Comparison of ENCODE assay signal across 1 cellular context in genomic region chr6:73520688-73521350, GRCh38.
TF ChIP-seq lines count a peak whose summit lies in the region.

TSS of gene EEF1A1 (minus strand) at chr6:73521032. CDS start at chr6:73520026, 1,006 bp downstream.

TF ChIP-seq in K562, 482 proteins besides CTCF, POLR2A, EP300 and RAD21 (continued from another document and continues in another):
- 0 out of 2 replicates have a peak, but pooled peaks have one; percentile 55 for TF ChIP-seq FOXP4 (CRISPR knock-in tag; IDR thresholded peaks at IDR 0.05; ENCODE audit: borderline replicate concordance)
- peak; percentile 77 for TF ChIP-seq PKNOX1 (IDR thresholded peaks at IDR 0.05)
- peak; percentile 100 for TF ChIP-seq SUPT5H (IDR thresholded peaks at IDR 0.05)
- peak; percentile 82 for TF ChIP-seq ELF4 (CRISPR knock-in tag; IDR thresholded peaks at IDR 0.05)
- TF ChIP-seq ILK (tag; IDR thresholded peaks at IDR 0.05; ENCODE audit: borderline replicate concordance, low read depth) = no peak
- peak; percentile 92 for TF ChIP-seq NEUROD1 (IDR thresholded peaks at IDR 0.05; ENCODE audit: borderline replicate concordance, low read depth, low read length, partially characterized antibody)
- no peak for TF ChIP-seq SIRT6 (IDR thresholded peaks at IDR 0.05; ENCODE audit: low read depth, low read length)
- TF ChIP-seq BCLAF1 (IDR thresholded peaks at IDR 0.05; ENCODE audit: borderline replicate concordance in 1 of 2, control insufficient read depth in 1 of 2, low read depth in 2 of 2, low read length in 1 of 2) = peak in 1 of 2 experiments; percentile 74; a peak in 1 of 4 replicates
- TF ChIP-seq NUFIP1 (IDR thresholded peaks at IDR 0.05; ENCODE audit: partially characterized antibody) = no peak
- peak in 1 of 2 experiments; percentile 46; a peak in 1 of 4 replicates for TF ChIP-seq ZNF318 (IDR thresholded peaks at IDR 0.05; ENCODE audit: borderline replicate concordance in 1 of 2, low read depth in 1 of 2)
- TF ChIP-seq ETV5 (CRISPR knock-in tag; IDR thresholded peaks at IDR 0.05; ENCODE audit: low read depth) = no peak
- peak; percentile 98 for TF ChIP-seq SP1 (CRISPR knock-in tag; IDR thresholded peaks at IDR 0.05)
- TF ChIP-seq TFAP4 (CRISPR knock-in tag; IDR thresholded peaks at IDR 0.05; ENCODE audit: borderline replicate concordance) = peak; percentile 72
- 0 out of 2 replicates have a peak, but pooled peaks have one; percentile 40 for TF ChIP-seq MITF (IDR thresholded peaks at IDR 0.05)
- TF ChIP-seq MAFF (IDR thresholded peaks at IDR 0.05; ENCODE audit: low read length) = 0 out of 2 replicates have a peak, but pooled peaks have one; percentile 14
- TF ChIP-seq KLF16 (IDR thresholded peaks at IDR 0.05) = no peak
- TF ChIP-seq ZNF3 (CRISPR knock-in tag; IDR thresholded peaks at IDR 0.05) = no peak
- no peak for TF ChIP-seq MAFG (tag; conservative IDR thresholded peaks at IDR 0.05)
- no peak for TF ChIP-seq DDX20 (tag; IDR thresholded peaks at IDR 0.05; ENCODE audit: low read depth)
- peak; percentile 77 for TF ChIP-seq MEIS2 (IDR thresholded peaks at IDR 0.05; ENCODE audit: partially characterized antibody)
- no peak for TF ChIP-seq CCAR2 (IDR thresholded peaks at IDR 0.05; ENCODE audit: low read depth, low read length)
- TF ChIP-seq ZNF764 (CRISPR knock-in tag; IDR thresholded peaks at IDR 0.05; ENCODE audit: low read depth) = 0 out of 2 replicates have a peak, but pooled peaks have one; percentile 42
- TF ChIP-seq RFX1 (IDR thresholded peaks at IDR 0.05) = no peak
- no peak; the same call in 1 of the 2 replicates for TF ChIP-seq GABPB2 (CRISPR knock-in tag; conservative IDR thresholded peaks at IDR 0.05)
- no peak for TF ChIP-seq HOMEZ (CRISPR knock-in tag; IDR thresholded peaks at IDR 0.05)
- no peak for TF ChIP-seq IFI16 (CRISPR knock-in tag; IDR thresholded peaks at IDR 0.05)
- TF ChIP-seq HNRNPUL1 (IDR thresholded peaks at IDR 0.05; ENCODE audit: low read length) = peak; percentile 83; the same call in 1 of the 2 replicates
- TF ChIP-seq THAP7 (CRISPR knock-in tag; IDR thresholded peaks at IDR 0.05) = 0 out of 2 replicates have a peak, but pooled peaks have one; percentile 69
- TF ChIP-seq ZBED1 (IDR thresholded peaks at IDR 0.05) = peak; percentile 96
- TF ChIP-seq GTF2F1 (IDR thresholded peaks at IDR 0.05; ENCODE audit: low read depth, low read length) = peak; percentile 98
- peak; percentile 99 for TF ChIP-seq SMAD1 (IDR thresholded peaks at IDR 0.05; ENCODE audit: low read depth, low read length, partially characterized antibody)
- TF ChIP-seq SAP30 (IDR thresholded peaks at IDR 0.05; ENCODE audit: borderline replicate concordance, insufficient read depth, low read depth, low read length, poor library complexity, severe bottlenecking) = peak; percentile 72
- no peak for TF ChIP-seq SAFB2 (IDR thresholded peaks at IDR 0.05; ENCODE audit: borderline replicate concordance, low read depth, low read length, severe bottlenecking)
- TF ChIP-seq NFE2L1 (tag; IDR thresholded peaks at IDR 0.05; ENCODE audit: borderline replicate concordance, low read depth) = no peak
- no peak for TF ChIP-seq ZZZ3 (IDR thresholded peaks at IDR 0.05)
- no peak for TF ChIP-seq ZNF740 (CRISPR knock-in tag; IDR thresholded peaks at IDR 0.05)
- no peak for TF ChIP-seq ZNF740 (tag; IDR thresholded peaks at IDR 0.05)
- TF ChIP-seq ZNF584 (CRISPR knock-in tag; IDR thresholded peaks at IDR 0.05; ENCODE audit: low read depth) = no peak
- TF ChIP-seq KDM4B (IDR thresholded peaks at IDR 0.05; ENCODE audit: borderline replicate concordance in 2 of 2, low read depth in 1 of 2) = peak in 1 of 2 experiments; percentile 68; a peak in 1 of 4 replicates
